27 cellular contexts compared by ENCODE assay signal in genomic region chr3:79684041-79684440, GRCh38.
"Had no signal": no experiment of that assay in that cellular context is flagged by ENCODE, and none has a peak within 500 bp of the region (broad histone marks: within the 10 kb centered on the region; RNA-seq: fewer than 3 reads in every experiment).

No MANE protein-coding gene starts in this region.

- H3K4me3 ChIP-seq: stomach, suprapubic skin, testis, thoracic aorta, thyroid gland, tibial artery, tibial nerve, transverse colon, upper lobe of left lung, upper lobe of right lung, uterus, vagina had no signal

- H3K27me3 ChIP-seq: stomach, suprapubic skin, testis, thyroid gland, tibial artery, tibial nerve, transverse colon, upper lobe of left lung, upper lobe of right lung, uterus, vagina had no signal

- H3K4me1 ChIP-seq: stomach, suprapubic skin, testis, thyroid gland, tibial artery, tibial nerve, transverse colon, upper lobe of left lung, upper lobe of right lung, uterus, vagina had no signal

- DNase-seq: stimulated activated CD4-positive, alpha-beta T cell treated with anti-CD3 and anti-CD28 coated beads, Interleukin-2, amount 100 ng/mL, for 48 hours; stimulated activated CD4-positive, alpha-beta T cell treated with anti-CD3 and anti-CD28 coated beads, Interleukin-4, amount 100 ng/mL, for 1 hour; stimulated activated CD4-positive, alpha-beta T cell treated with anti-CD3 and anti-CD28 coated beads, Interleukin-4, amount 100 ng/mL, for 24 hours; stimulated activated CD4-positive, alpha-beta T cell treated with anti-CD3 and anti-CD28 coated beads, Interleukin-4, amount 100 ng/mL, for 4 hours; stimulated activated CD8-positive, alpha-beta memory T cell treated with anti-CD3 and anti-CD28 coated beads, Interleukin-4, amount 100 ng/mL, for 48 hours; stimulated activated naive B cell treated with anti-CD40 and anti-IgM and Interleukin-4, amounts not matched to agents 10 μg/mL and 1 μg/mL and 100 μg/mL, for 72 hours; stimulated activated naive CD4-positive, alpha-beta T cell; stimulated activated naive CD4-positive, alpha-beta T cell treated with Interleukin-2 at 50 U/mL for 16 hours; stimulated activated naive CD8-positive, alpha-beta T cell treated with anti-CD3 and anti-CD28 coated beads, Interleukin-15, amount 100 ng/mL, for 72 hours; stimulated activated naive CD8-positive, alpha-beta T cell treated with anti-CD3 and anti-CD28 coated beads, Interleukin-15, Interleukin-2, amounts not matched to agents 100 U/mL and 50 U/mL, for 24 hours; stomach; substantia nigra; testis; thyroid gland; tibial artery; transverse colon; trophoblast cell; upper lobe of right lung; uterus had no signal

- H3K9me3 ChIP-seq: suprapubic skin, testis, thoracic aorta, thyroid gland, tibial artery, transverse colon, upper lobe of left lung, upper lobe of right lung, uterus, vagina had no signal

- FAIRE-seq: urothelium cell line had no signal

- H3K36me3 ChIP-seq: stomach, suprapubic skin, thoracic aorta, thyroid gland, tibial artery, tibial nerve, transverse colon, upper lobe of left lung, upper lobe of right lung, uterus, vagina had no signal

- ATAC-seq: stimulated activated effector memory CD8-positive, alpha-beta T cell treated with anti-CD3 and anti-CD28 coated beads, Interleukin-12 subunit alpha, Interleukin-12 subunit beta, amount 100 ng/mL, for 72 hours; stimulated activated memory B cell treated with anti-CD40 and anti-IgM and Interleukin-4, amounts not matched to agents 10 μg/mL and 1 μg/mL and 100 μg/mL, for 72 hours; stimulated activated naive B cell treated with anti-CD40 and anti-IgM and Interleukin-4, amounts not matched to agents 10 μg/mL and 1 μg/mL and 100 μg/mL, for 72 hours; stimulated activated naive CD8-positive, alpha-beta T cell treated with anti-CD3 and anti-CD28 coated beads, Interleukin-15, amount 100 ng/mL, for 72 hours; stimulated activated naive CD8-positive, alpha-beta T cell treated with anti-CD3 and anti-CD28 coated beads, Interleukin-15, Interleukin-2, amounts not matched to agents 100 U/mL and 50 U/mL, for 24 hours; upper lobe of right lung had no signal

- H3K27ac ChIP-seq: stomach, suprapubic skin, testis, thoracic aorta, thyroid gland, tibial artery, tibial nerve, transverse colon, upper lobe of left lung, upper lobe of right lung, uterus, vagina had no signal
